Comparison of ENCODE assay signal across 18 cellular contexts in genomic region chr12:123067654-123068053, GRCh38.
"Had no signal": no experiment of that assay in that cellular context is flagged by ENCODE, and none has a peak within 500 bp of the region (broad histone marks: within the 10 kb centered on the region; RNA-seq: fewer than 3 reads in every experiment).

No MANE protein-coding gene starts in this region.

- H3K36me3 ChIP-seq: prostate gland, thoracic aorta had no signal

- DNase-seq: activated CD4-positive, alpha-beta T cell treated with anti-CD3 and anti-CD28 coated beads, Interleukin-2, amount 10 ng/mL, durations not matched to agents 24 days and 14 days; activated CD4-positive, CD25-positive, alpha-beta regulatory T cell; activated CD8-positive, alpha-beta memory T cell treated with anti-CD3 and anti-CD28 coated beads, Interleukin-2, amount 50 U/mL, for 4 hours; activated CD8-positive, alpha-beta T cell treated with anti-CD3 and anti-CD28 coated beads, Interleukin-2, amount 10 ng/mL, durations not matched to agents 7 days and 5 days; activated gamma-delta T cell; activated T-cell treated with anti-CD3 and anti-CD28 coated beads, Interleukin-2, amount 50 U/mL, for 72 hours; amniotic stem cell; central memory CD4-positive, alpha-beta T cell; effector CD8-positive, alpha-beta T cell; foreskin keratinocyte; occipital lobe; stimulated activated CD4-positive, alpha-beta T cell treated with anti-CD3 and anti-CD28 coated beads, Interleukin-12 subunit alpha, Interleukin-12 subunit beta, amount 100 ng/mL, for 4 hours; stimulated activated CD4-positive, alpha-beta T cell treated with anti-CD3 and anti-CD28 coated beads, Interleukin-2, amount 100 ng/mL, for 24 hours had no signal

- H3K36me3 Mint-ChIP-seq: activated naive CD4-positive, alpha-beta T cell treated with anti-CD3 and anti-CD28 coated beads, Interleukin-2, amount 50 U/mL, for 72 hours; memory B cell had no signal

- H3K4me3 ChIP-seq: prostate gland, thoracic aorta had no signal

- H3K27me3 Mint-ChIP-seq: activated CD4-positive, alpha-beta T cell treated with anti-CD3 and anti-CD28 coated beads, Interleukin-2, amount 10 ng/mL, durations not matched to agents 24 days and 14 days; memory B cell had no signal

- H3K4me1 ChIP-seq: prostate gland had no signal

- H3K27ac Mint-ChIP-seq: activated CD4-positive, alpha-beta T cell treated with anti-CD3 and anti-CD28 coated beads, Interleukin-2, amount 10 ng/mL, durations not matched to agents 24 days and 14 days; activated CD8-positive, alpha-beta T cell treated with anti-CD3 and anti-CD28 coated beads, Interleukin-2, amount 10 ng/mL, durations not matched to agents 7 days and 5 days; activated naive CD4-positive, alpha-beta T cell treated with anti-CD3 and anti-CD28 coated beads, Interleukin-2, amount 50 U/mL, for 72 hours; activated T-cell treated with anti-CD3 and anti-CD28 coated beads, Interleukin-2, amount 50 U/mL, for 72 hours; memory B cell; nephron had no signal

- H3K4me3 Mint-ChIP-seq: activated CD4-positive, alpha-beta T cell treated with anti-CD3 and anti-CD28 coated beads, Interleukin-2, amount 10 ng/mL, durations not matched to agents 24 days and 14 days; activated CD8-positive, alpha-beta T cell treated with anti-CD3 and anti-CD28 coated beads, Interleukin-2, amount 10 ng/mL, durations not matched to agents 7 days and 5 days; activated T-cell treated with anti-CD3 and anti-CD28 coated beads, Interleukin-2, amount 50 U/mL, for 72 hours; memory B cell; nephron had no signal

- H3K9me3 Mint-ChIP-seq: activated CD4-positive, alpha-beta T cell treated with anti-CD3 and anti-CD28 coated beads, Interleukin-2, amount 10 ng/mL, durations not matched to agents 24 days and 14 days; activated naive CD4-positive, alpha-beta T cell treated with anti-CD3 and anti-CD28 coated beads, Interleukin-2, amount 50 U/mL, for 72 hours; activated T-cell treated with anti-CD3 and anti-CD28 coated beads, Interleukin-2, amount 50 U/mL, for 72 hours; memory B cell; nephron had no signal

- ATAC-seq: activated CD8-positive, alpha-beta T cell treated with anti-CD3 and anti-CD28 coated beads, Interleukin-2, amount 10 ng/mL, durations not matched to agents 7 days and 5 days; activated naive CD4-positive, alpha-beta T cell treated with anti-CD3 and anti-CD28 coated beads, Interleukin-2, amount 50 U/mL, for 72 hours; activated T-cell treated with anti-CD3 and anti-CD28 coated beads, Interleukin-2, amount 50 U/mL, for 72 hours; foreskin keratinocyte had no signal

- H3K9me3 ChIP-seq: prostate gland, thoracic aorta had no signal

- H3K27ac ChIP-seq: foreskin keratinocyte, prostate gland, thoracic aorta had no signal
